Comparison of ENCODE assay signal across 8 cellular contexts in the genomic region with DNA sequence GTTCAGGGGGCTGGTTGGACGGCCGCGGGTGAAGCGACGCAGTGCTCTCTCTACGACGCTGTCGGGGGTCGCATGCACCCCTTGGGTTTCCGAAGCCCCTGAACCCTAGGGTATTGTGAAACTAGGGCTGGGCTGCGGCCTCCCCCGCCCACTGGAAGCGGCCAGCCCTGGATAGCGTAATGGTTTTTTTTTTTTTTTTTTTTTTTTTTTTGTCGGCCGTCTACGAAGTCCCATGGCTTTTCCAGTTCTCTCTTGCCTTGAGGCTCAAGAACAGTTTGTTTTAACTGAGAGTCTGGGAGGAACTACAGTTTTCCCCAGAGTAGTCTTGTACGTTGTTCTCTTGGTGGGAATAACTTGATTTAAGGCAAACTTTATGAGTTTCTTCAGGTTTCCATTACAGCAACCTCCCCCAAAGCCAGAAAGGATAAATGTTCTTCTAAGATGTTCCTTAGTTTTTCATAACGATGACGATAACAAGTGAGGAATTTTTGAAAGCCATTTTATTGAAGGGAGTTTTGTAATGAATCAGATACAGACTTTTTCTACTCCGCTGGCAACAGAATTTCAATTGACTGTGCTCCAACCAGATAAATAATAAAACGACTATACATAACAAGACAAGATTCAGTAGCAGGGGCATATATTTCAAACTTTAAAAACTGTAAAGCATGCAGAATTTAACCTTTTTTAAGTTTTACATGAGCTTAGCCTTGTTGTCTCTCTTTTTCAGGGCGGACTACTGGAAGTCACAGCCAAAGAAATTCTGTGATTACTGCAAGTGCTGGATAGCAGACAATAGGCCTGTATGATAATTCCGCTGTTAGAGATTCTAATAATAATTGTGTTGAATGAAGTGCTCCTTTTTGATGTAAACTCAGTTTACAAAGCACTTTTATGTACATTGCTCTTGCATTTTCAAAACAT. TPM values are rescaled to one million over a fixed set of nuclear protein-coding genes. Genes with fewer than 3 reads are reported as not detected.
DNase-seq lines count a peak whose midpoint lies in the region; ATAC-seq, FAIRE-seq and TF ChIP-seq lines count a peak whose summit lies in the region.

No MANE protein-coding gene starts in this region.

- peaks cover 54% of the 10 kb centered on the region for H3K36me3 Mint-ChIP-seq in stimulated activated naive CD8-positive, alpha-beta T cell treated with anti-CD3 and anti-CD28 coated beads, Interleukin-15, Interleukin-2, amounts not matched to agents 100 ng/mL and 50 ng/mL, for 24 hours (ENCODE audit: low read depth)

- peak overlapping the region; percentile 100 for H3K4me3 Mint-ChIP-seq in stimulated activated naive CD8-positive, alpha-beta T cell treated with anti-CD3 and anti-CD28 coated beads, Interleukin-15, Interleukin-2, amounts not matched to agents 100 ng/mL and 50 ng/mL, for 24 hours

- no peaks in the 10 kb centered on the region for H3K9me3 ChIP-seq in breast epithelium

- intact Hi-C loops in breast epithelium (cut with DNase I; ENCODE audit: low total_unique reads), result loop anchor here (5.0 kb wide), 1 partner anchor 980 kb away; no protein-coding TSS in a partner anchor

- no peaks in the 10 kb centered on the region for H3K27me3 ChIP-seq in breast epithelium

- H3K4me1 ChIP-seq in breast epithelium, result peaks cover 0 to 24% of the 10 kb centered on the region in 2 donors

- ATAC-seq in HG02852 (IDR thresholded peaks at IDR 0.05; ENCODE audit: unreplicated experiment), result peak; percentile 30

- H3K27ac ChIP-seq in breast epithelium, result peak overlapping the region; percentile 96 to 99

- H3K9me3 Mint-ChIP-seq in stimulated activated naive CD8-positive, alpha-beta T cell treated with anti-CD3 and anti-CD28 coated beads, Interleukin-15, Interleukin-2, amounts not matched to agents 100 ng/mL and 50 ng/mL, for 24 hours, result no peaks in the 10 kb centered on the region

- peaks cover 58% of the 10 kb centered on the region for H3K4me1 Mint-ChIP-seq in stimulated activated naive CD8-positive, alpha-beta T cell treated with anti-CD3 and anti-CD28 coated beads, Interleukin-15, Interleukin-2, amounts not matched to agents 100 ng/mL and 50 ng/mL, for 24 hours (ENCODE audit: low read depth)

- peak overlapping the region; percentile 64 to 88 (median 84) for H3K4me3 ChIP-seq in breast epithelium

- no peaks in the 10 kb centered on the region for H3K27me3 Mint-ChIP-seq in stimulated activated naive CD8-positive, alpha-beta T cell treated with anti-CD3 and anti-CD28 coated beads, Interleukin-15, Interleukin-2, amounts not matched to agents 100 ng/mL and 50 ng/mL, for 24 hours

- H3K27ac Mint-ChIP-seq in stimulated activated naive CD8-positive, alpha-beta T cell treated with anti-CD3 and anti-CD28 coated beads, Interleukin-15, Interleukin-2, amounts not matched to agents 100 ng/mL and 50 ng/mL, for 24 hours, result peak overlapping the region; percentile 100

- no peak for TF ChIP-seq POLR2A in breast epithelium (IDR thresholded peaks at IDR 0.05)

- no peak for TF ChIP-seq CTCF in breast epithelium (IDR thresholded peaks at IDR 0.05)

- H3K36me3 ChIP-seq in breast epithelium, result no peaks in the 10 kb centered on the region

- FAIRE-seq in islet of Langerhans (lab: Jason Lieb, UNC), result peak; percentile 81

- DNase-seq in stimulated activated CD8-positive, alpha-beta memory T cell treated with anti-CD3 and anti-CD28 coated beads, Interleukin-7, amount 100 ng/mL, for 24 hours (ENCODE audit: low read depth), result peak; percentile 7
- DNase-seq in stimulated activated CD8-positive, alpha-beta memory T cell treated with anti-CD3 and anti-CD28 coated beads, Interleukin-4, amount 100 ng/mL, for 48 hours, result no peak
- DNase-seq in NCI-H526 (lab: John Stamatoyannopoulos, UW) (peak; percentile 83 to 88), breast epithelium (ENCODE audit: low spot score in 2 of 2) (no peak)
- DNase-seq in stimulated activated CD4-positive, alpha-beta T cell treated with anti-CD3 and anti-CD28 coated beads, Interleukin-4, amount 100 ng/mL, for 24 hours, result no peak

RNA-seq across cellular contexts. Expression of gene WBP4, which starts 0.9 kb away (rescaled TPM):
- 10 to 100 TPM; 12.7 to 16.5 (median 13.1) TPM for total RNA-seq in breast epithelium

RNA-seq across cellular contexts. Expression of gene ELF1, which starts 43.1 kb away (rescaled TPM):
- 100 to 1,000 TPM; 101 to 138 (median 104) TPM for total RNA-seq in breast epithelium

Comparison
In these comparisons a context has a peak if more than half of its experiments do, and no peak if none do; other contexts are left out.
1. DNase-seq: peak in stimulated activated CD8-positive, alpha-beta memory T cell treated with anti-CD3 and anti-CD28 coated beads, Interleukin-7, amount 100 ng/mL, for 24 hours (single experiment) and NCI-H526 (2 of 2); none in stimulated activated CD8-positive, alpha-beta memory T cell treated with anti-CD3 and anti-CD28 coated beads, Interleukin-4, amount 100 ng/mL, for 48 hours (single experiment), breast epithelium (0 of 2) and stimulated activated CD4-positive, alpha-beta T cell treated with anti-CD3 and anti-CD28 coated beads, Interleukin-4, amount 100 ng/mL, for 24 hours (single experiment).